In genomic region chr11:26910192-26910591, GRCh38 we compare ENCODE assay signal across 27 cellular contexts.
"Had no signal": no experiment of that assay in that cellular context is flagged by ENCODE, and none has a peak within 500 bp of the region (broad histone marks: within the 10 kb centered on the region; RNA-seq: fewer than 3 reads in every experiment).

No MANE protein-coding gene starts in this region.

- H3K27me3 Mint-ChIP-seq: naive B cell; stimulated activated memory B cell treated with anti-CD40 and anti-IgM and Interleukin-4, amounts not matched to agents 10 μg/mL and 1 μg/mL and 100 μg/mL, for 72 hours had no signal

- H3K4me3 Mint-ChIP-seq: mesothelial cell of epicardium; naive B cell; natural killer cell; neural crest cell; stimulated activated memory B cell treated with anti-CD40 and anti-IgM and Interleukin-4, amounts not matched to agents 10 μg/mL and 1 μg/mL and 100 μg/mL, for 72 hours had no signal

- H3K9me3 Mint-ChIP-seq: mesothelial cell of epicardium had no signal

- H3K27ac ChIP-seq: heart right ventricle, hepatocyte, left ventricle myocardium inferior, pancreas, prostate gland, stomach, testis, upper lobe of right lung had no signal

- H3K4me1 ChIP-seq: heart right ventricle, left ventricle myocardium inferior, testis had no signal

- DNase-seq: heart right ventricle; islet precursor cell; left ventricle myocardium inferior; mesendoderm; naive B cell; natural killer cell; nucleus accumbens; pancreas; posterior cingulate gyrus; retina; right cardiac atrium; stimulated activated CD4-positive, alpha-beta T cell treated with anti-CD3 and anti-CD28 coated beads, Interleukin-1b, Interleukin-23, amount 100 ng/mL, for 48 hours; stimulated activated CD4-positive, alpha-beta T cell treated with anti-CD3 and anti-CD28 coated beads, Interleukin-2, amount 100 ng/mL, for 48 hours; stimulated activated CD4-positive, alpha-beta T cell treated with anti-CD3 and anti-CD28 coated beads, Interleukin-4, amount 100 ng/mL, for 4 hours; stimulated activated CD8-positive, alpha-beta memory T cell treated with anti-CD3 and anti-CD28 coated beads, Interleukin-4, amount 100 ng/mL, for 48 hours; stimulated activated naive CD8-positive, alpha-beta T cell treated with anti-CD3 and anti-CD28 coated beads, Interleukin-15, Interleukin-2, amounts not matched to agents 100 U/mL and 50 U/mL, for 24 hours; stomach; testis; upper lobe of right lung had no signal

- H3K36me3 ChIP-seq: heart right ventricle, left ventricle myocardium inferior, pancreas, prostate gland, stomach, thyroid gland, upper lobe of right lung had no signal

- H3K4me3 ChIP-seq: heart right ventricle, hepatocyte, left ventricle myocardium inferior, lung, pancreas, prostate gland, smooth muscle cell, stomach, testis, thyroid gland, upper lobe of right lung had no signal

- ATAC-seq: heart right ventricle; natural killer cell; right cardiac atrium; stimulated activated memory B cell treated with anti-CD40 and anti-IgM and Interleukin-4, amounts not matched to agents 10 μg/mL and 1 μg/mL and 100 μg/mL, for 72 hours; stimulated activated naive CD8-positive, alpha-beta T cell treated with anti-CD3 and anti-CD28 coated beads, Interleukin-15, Interleukin-2, amounts not matched to agents 100 U/mL and 50 U/mL, for 24 hours; upper lobe of right lung had no signal

- H3K36me3 Mint-ChIP-seq: mesothelial cell of epicardium; naive B cell; natural killer cell; stimulated activated memory B cell treated with anti-CD40 and anti-IgM and Interleukin-4, amounts not matched to agents 10 μg/mL and 1 μg/mL and 100 μg/mL, for 72 hours had no signal

- H3K27ac Mint-ChIP-seq: mesothelial cell of epicardium; naive B cell; natural killer cell; stimulated activated memory B cell treated with anti-CD40 and anti-IgM and Interleukin-4, amounts not matched to agents 10 μg/mL and 1 μg/mL and 100 μg/mL, for 72 hours had no signal

- H3K27me3 ChIP-seq: heart right ventricle, hepatocyte, pancreas, stomach, testis, thyroid gland, upper lobe of right lung had no signal

- H3K9me3 ChIP-seq: heart right ventricle, left ventricle myocardium inferior, pancreas, prostate gland, stomach, testis, thyroid gland, upper lobe of right lung had no signal

- H3K4me1 Mint-ChIP-seq: naive B cell; natural killer cell; neural crest cell; stimulated activated memory B cell treated with anti-CD40 and anti-IgM and Interleukin-4, amounts not matched to agents 10 μg/mL and 1 μg/mL and 100 μg/mL, for 72 hours had no signal
